23 cellular contexts compared by ENCODE assay signal in genomic region chr1:188164459-188164858, GRCh38.
DNase-seq lines count a peak whose midpoint lies in the region; ATAC-seq, FAIRE-seq and TF ChIP-seq lines count a peak whose summit lies in the region.
"Had no signal": no experiment of that assay in that cellular context is flagged by ENCODE, and none has a peak within 500 bp of the region (broad histone marks: within the 10 kb centered on the region; RNA-seq: fewer than 3 reads in every experiment).

No MANE protein-coding gene starts in this region.

- TF ChIP-seq CTCF in HepG2 (CRISPR knock-in tag; IDR thresholded peaks at IDR 0.05) (no peak), right lobe of liver (IDR thresholded peaks at IDR 0.05) (no peak), K562 (IDR thresholded peaks at IDR 0.05 in 2 of 3, conservative IDR thresholded peaks at IDR 0.05 in 1 of 3; ENCODE audit: insufficient read depth in 2 of 3, low read depth in 1 of 3, low read length in 3 of 3) (no peak)

- intact Hi-C loops in HepG2 (cut with micrococcal nuclease; ENCODE audit: unreplicated experiment) (no loop called here), right lobe of liver (cut with DNase I) (no loop called here), K562 (cut with micrococcal nuclease) (no loop called here)

- CTCF ChIA-PET in HepG2 (lab: Yijun Ruan, JAX; ENCODE audit: low intra/inter-chr PET ratio, low total read pairs), result no interaction called here
- CTCF ChIA-PET in K562 (lab: Yijun Ruan, JAX; ENCODE audit: low intra/inter-chr PET ratio), result no interaction called here

- H3K27ac ChIP-seq in HepG2 (ENCODE audit: extremely low read length, insufficient read depth, low read length) (no peak overlapping the region), right lobe of liver (no peak overlapping the region), K562 (ENCODE audit: extremely low read depth, low read depth, low read length) (no peak overlapping the region), subcutaneous abdominal adipose tissue (ENCODE audit: low read depth, low read length) (peak overlapping the region; percentile 53)
- H3K27ac ChIP-seq: A549, BLaER1, C4-2B had no signal

- TF ChIP-seq RAD21 in HepG2 (CRISPR knock-in tag; IDR thresholded peaks at IDR 0.05), result no peak
- TF ChIP-seq RAD21 in K562 (CRISPR knock-in tag; conservative IDR thresholded peaks at IDR 0.05 in 1 of 2, IDR thresholded peaks at IDR 0.05 in 1 of 2), result no peak

- H4K20me1 ChIP-seq in HepG2 (ENCODE audit: insufficient read depth, low read length) (no peaks in the 10 kb centered on the region), K562 (replicated peaks; ENCODE audit: control insufficient read depth, insufficient read depth, low read length) (no peaks in the 10 kb centered on the region)
- H4K20me1 ChIP-seq: BLaER1 had no signal

- TF ChIP-seq POLR2A in HepG2 (IDR thresholded peaks at IDR 0.05; ENCODE audit: insufficient read depth in 1 of 2, low read depth in 2 of 2, low read length in 2 of 2) (no peak), right lobe of liver (IDR thresholded peaks at IDR 0.05) (no peak), K562 (conservative IDR thresholded peaks at IDR 0.05) (no peak)

- H3K27me3 ChIP-seq in HepG2 (ENCODE audit: control insufficient read depth in 1 of 2, insufficient read depth in 2 of 2, low read length in 2 of 2) (no peaks in the 10 kb centered on the region), right lobe of liver (no peaks in the 10 kb centered on the region), K562 (ENCODE audit: control insufficient read depth in 2 of 2, insufficient read depth in 2 of 2, low read length in 2 of 2) (no peaks in the 10 kb centered on the region), subcutaneous abdominal adipose tissue (ENCODE audit: control insufficient read depth in 5 of 5, insufficient read depth in 4 of 5, low read length in 5 of 5) (no peaks in the 10 kb centered on the region)
- H3K27me3 ChIP-seq: BLaER1 had no signal

- DNase-seq in HepG2 (ENCODE audit: low spot score) (no peak), right lobe of liver (no peak), K562 (ENCODE audit: extremely low read depth in 1 of 4, low spot score in 3 of 4) (no peak), AG20443 (ENCODE audit: low spot score) (no peak), AML-193 (lab: John Stamatoyannopoulos, UW) (no peak)
- DNase-seq: 8988T; ACHN; Caco-2; CD4-positive, CD25-positive, alpha-beta regulatory T cell; CD8-positive, alpha-beta T cell; DMS 273 treated with DMSO at 0.1 percent for 48 hours; DMS79; EL; GDM1; H7; HCEC 1CT had no signal

- ATAC-seq in HepG2, result no peak
- no peak for ATAC-seq in right lobe of liver
- no peak for ATAC-seq in K562
- ATAC-seq: A549; CD8-positive, alpha-beta T cell had no signal

- H2AFZ ChIP-seq in HepG2 (ENCODE audit: low read length), result no peak overlapping the region
- no peak overlapping the region for H2AFZ ChIP-seq in K562 (ENCODE audit: low read depth, low read length)

- FAIRE-seq in HepG2 (lab: Jason Lieb, UNC) (no peak), K562 (lab: Jason Lieb, UNC) (no peak)
- FAIRE-seq: A549, GM12891, GM18507, H1 had no signal

- 0% methylated on average over 3 of the region's 3 CpGs for WGBS in HepG2 (ENCODE audit: low lambda C conversion rate)
- 52% methylated on average over 3 of the region's 3 CpGs for WGBS in right lobe of liver (ENCODE audit: insufficient coverage, low coverage, low lambda C conversion rate, missing lambda C conversion rate)
- 5% methylated on average over 3 of the region's 3 CpGs for WGBS in K562 (ENCODE audit: insufficient coverage, low coverage, missing lambda C conversion rate)

- H3K4me2 ChIP-seq in HepG2 (ENCODE audit: low read depth, low read length) (no peak overlapping the region), K562 (ENCODE audit: insufficient read depth, low read length) (no peak overlapping the region)
- H3K4me2 ChIP-seq: A549, BLaER1 had no signal

- no peaks in the 10 kb centered on the region for H3K9me1 ChIP-seq in K562 (ENCODE audit: control insufficient read depth, insufficient read depth, low read length)

- H3K9ac ChIP-seq in HepG2 (ENCODE audit: insufficient read depth, low read depth, low read length) (no peak overlapping the region), K562 (ENCODE audit: insufficient read depth in 1 of 2, low read depth in 2 of 2, low read length in 2 of 2) (no peak overlapping the region), subcutaneous abdominal adipose tissue (ENCODE audit: low read length in 5 of 5) (no peak overlapping the region)
- H3K9ac ChIP-seq: BLaER1 had no signal

- H3K4me3 ChIP-seq in HepG2 (replicated peaks in 1 of 3; ENCODE audit: insufficient read depth in 1 of 3, low read depth in 2 of 3, low read length in 3 of 3) (no peak overlapping the region), right lobe of liver (no peak overlapping the region), K562 (no peak overlapping the region), subcutaneous abdominal adipose tissue (ENCODE audit: low read depth in 1 of 5, low read length in 5 of 5) (no peak overlapping the region)
- H3K4me3 ChIP-seq: A549, BLaER1 had no signal

- in situ Hi-C loops in HepG2 (cut with HindIII; ENCODE audit: extremely low pct_ligation_motif_present, low pct_unique_long_range_greater_than_20kb), result no loop called here
- in situ Hi-C loops in K562 (cut with MboI), result no loop called here

- no peaks in the 10 kb centered on the region for H3K9me3 ChIP-seq in HepG2 (ENCODE audit: low read length)
- H3K9me3 ChIP-seq in right lobe of liver, result no peaks in the 10 kb centered on the region
- H3K9me3 ChIP-seq in K562 (replicated peaks; ENCODE audit: control insufficient read depth, insufficient read depth, low read depth, low read length), result no peaks in the 10 kb centered on the region
- H3K9me3 ChIP-seq in subcutaneous abdominal adipose tissue (ENCODE audit: control insufficient read depth in 5 of 5, low read length in 5 of 5), result no peaks in the 10 kb centered on the region
- H3K9me3 ChIP-seq: A549, BLaER1, Caco-2 had no signal

- no peak for TF ChIP-seq EP300 in HepG2 (IDR thresholded peaks at IDR 0.05; ENCODE audit: low read depth in 2 of 2, low read length in 2 of 2)
- no peak for TF ChIP-seq EP300 in HepG2 (CRISPR knock-in tag; IDR thresholded peaks at IDR 0.05; ENCODE audit: borderline replicate concordance)
- no peak for TF ChIP-seq EP300 in K562 (IDR thresholded peaks at IDR 0.05; ENCODE audit: low read length)

- H3K36me3 ChIP-seq in HepG2 (replicated peaks in 1 of 2; ENCODE audit: control insufficient read depth in 1 of 2, insufficient read depth in 2 of 2, low read length in 2 of 2) (no peaks in the 10 kb centered on the region), right lobe of liver (no peaks in the 10 kb centered on the region), K562 (ENCODE audit: control insufficient read depth, insufficient read depth, low read length) (no peaks in the 10 kb centered on the region), subcutaneous abdominal adipose tissue (ENCODE audit: control insufficient read depth in 5 of 5, insufficient read depth in 5 of 5, low read length in 5 of 5) (no peaks in the 10 kb centered on the region)
- H3K36me3 ChIP-seq: BLaER1 had no signal

- no peaks in the 10 kb centered on the region for H3K4me1 ChIP-seq in HepG2 (ENCODE audit: insufficient read depth, low read length)
- H3K4me1 ChIP-seq in right lobe of liver, result no peaks in the 10 kb centered on the region
- no peaks in the 10 kb centered on the region for H3K4me1 ChIP-seq in K562 (replicated peaks in 1 of 2; ENCODE audit: control insufficient read depth in 2 of 2, insufficient read depth in 2 of 2, low read length in 2 of 2)
- H3K4me1 ChIP-seq in subcutaneous abdominal adipose tissue (ENCODE audit: control insufficient read depth in 5 of 5, insufficient read depth in 5 of 5, low read length in 5 of 5), result peaks cover 0 to 44% (median 0%) of the 10 kb centered on the region in 5 donors
- H3K4me1 ChIP-seq: A549, BLaER1, Caco-2 had no signal

- no TSS peak for BruUV-seq in HepG2 (replicated peaks; lab: Mats Ljungman, UMichigan)
- BruUV-seq in K562 (replicated peaks; lab: Mats Ljungman, UMichigan), result no TSS peak

- H3K79me2 ChIP-seq in HepG2 (ENCODE audit: insufficient read depth, low read length) (no peaks in the 10 kb centered on the region), K562 (ENCODE audit: control insufficient read depth, insufficient read depth, low read length) (no peaks in the 10 kb centered on the region)

- POLR2A ChIA-PET in HepG2 (lab: Yijun Ruan, JAX) (no interaction called here), K562 (lab: Yijun Ruan, JAX) (no interaction called here)

TF ChIP-seq in HepG2, 621 proteins besides CTCF, POLR2A, EP300 and RAD21:
- no peak for TF ChIP-seq ZNF883 (CRISPR knock-in tag; IDR thresholded peaks at IDR 0.05; ENCODE audit: not compliant biosample characterization)
- no peak for TF ChIP-seq KDM5A (IDR thresholded peaks at IDR 0.05; ENCODE audit: borderline replicate concordance, low read length)
- no peak for TF ChIP-seq MIXL1 (CRISPR knock-in tag; IDR thresholded peaks at IDR 0.05)
- TF ChIP-seq ZNF329 (CRISPR knock-in tag; IDR thresholded peaks at IDR 0.05; ENCODE audit: low read depth), result no peak
- TF ChIP-seq SIN3A (IDR thresholded peaks at IDR 0.05; ENCODE audit: borderline replicate concordance, low read depth, low read length), result no peak
- TF ChIP-seq RAD51 (IDR thresholded peaks at IDR 0.05; ENCODE audit: borderline replicate concordance), result peak; percentile 54; the same call in 1 of the 2 replicates

TF ChIP-seq in K562, 482 proteins besides CTCF, POLR2A, EP300 and RAD21:
- TF ChIP-seq, protein P1, sequence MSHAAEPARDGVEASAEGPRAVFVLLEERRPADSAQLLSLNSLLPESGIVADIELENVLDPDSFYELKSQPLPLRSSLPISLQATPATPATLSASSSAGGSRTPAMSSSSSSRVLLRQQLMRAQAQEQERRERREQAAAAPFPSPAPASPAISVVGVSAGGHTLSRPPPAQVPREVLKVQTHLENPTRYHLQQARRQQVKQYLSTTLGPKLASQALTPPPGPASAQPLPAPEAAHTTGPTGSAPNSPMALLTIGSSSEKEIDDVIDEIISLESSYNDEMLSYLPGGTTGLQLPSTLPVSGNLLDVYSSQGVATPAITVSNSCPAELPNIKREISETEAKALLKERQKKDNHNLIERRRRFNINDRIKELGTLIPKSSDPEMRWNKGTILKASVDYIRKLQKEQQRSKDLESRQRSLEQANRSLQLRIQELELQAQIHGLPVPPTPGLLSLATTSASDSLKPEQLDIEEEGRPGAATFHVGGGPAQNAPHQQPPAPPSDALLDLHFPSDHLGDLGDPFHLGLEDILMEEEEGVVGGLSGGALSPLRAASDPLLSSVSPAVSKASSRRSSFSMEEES (CRISPR knock-in tag; IDR thresholded peaks at IDR 0.05), result peak; percentile 91
- no peak for TF ChIP-seq SRSF7 (optimal IDR thresholded peaks at IDR 0.05; ENCODE audit: low read depth, low read length)
